Comparison of ENCODE assay signal across 25 cellular contexts in the genomic region with DNA sequence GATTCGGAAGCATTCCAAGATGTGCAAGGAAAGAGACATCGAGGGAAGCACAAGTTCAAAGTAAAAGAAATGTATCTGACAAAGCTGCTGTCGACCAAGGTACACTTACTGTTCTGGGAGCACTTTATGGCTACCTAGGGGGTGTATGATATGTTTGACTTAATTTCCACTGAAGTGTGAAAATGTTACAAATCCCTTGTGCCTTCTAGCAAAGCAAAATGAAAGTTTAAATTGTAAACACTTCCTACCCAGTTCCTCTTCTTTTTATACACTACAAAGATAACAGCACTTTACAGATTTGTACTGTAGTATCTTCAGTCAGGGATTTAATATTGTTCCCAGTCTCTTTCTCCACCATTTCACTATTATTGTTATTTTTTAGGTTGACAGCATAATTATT.
"Had no signal": no experiment of that assay in that cellular context is flagged by ENCODE, and none has a peak within 500 bp of the region (broad histone marks: within the 10 kb centered on the region; RNA-seq: fewer than 3 reads in every experiment).

No MANE protein-coding gene starts in this region.

- H3K9me3 Mint-ChIP-seq: activated T-cell treated with anti-CD3 and anti-CD28 coated beads, Interleukin-2, amount 50 U/mL, for 4 hours; activated T-helper 2 cell treated with anti-CD3 and anti-CD28 coated beads, Interferon-gamma antibody, Interleukin-2, Interleukin-4, amounts not matched to agents 10 μg/mL and 5 μg/mL and 100 μg/mL, durations not matched to agents 14 hours and 24 hours and 36 hours; natural killer cell; stimulated activated naive CD8-positive, alpha-beta T cell treated with anti-CD3 and anti-CD28 coated beads, Interleukin-15, amount 100 ng/mL, for 72 hours; T-cell had no signal

- DNase-seq: activated CD4-positive, alpha-beta T cell treated with anti-CD3 and anti-CD28 coated beads for 1 hour; activated CD4-positive, alpha-beta T cell treated with anti-CD3 and anti-CD28 coated beads, Interleukin-2, amount 50 U/mL, for 1 hour; activated CD8-positive, alpha-beta memory T cell treated with anti-CD3 and anti-CD28 coated beads for 24 hours; activated CD8-positive, alpha-beta memory T cell treated with anti-CD3 and anti-CD28 coated beads, Interleukin-2, amount 50 U/mL, for 48 hours; activated naive CD4-positive, alpha-beta T cell; activated naive CD8-positive, alpha-beta T cell treated with anti-CD3 and anti-CD28 coated beads, Interleukin-2, amount 10 ng/mL, durations not matched to agents 7 days and 5 days; activated T-cell treated with anti-CD3 and anti-CD28 coated beads, Interleukin-2, amount 50 U/mL, for 4 hours; amniotic stem cell; heart left ventricle; kidney; left lung; natural killer cell; ovary; stimulated activated CD4-positive, alpha-beta T cell treated with anti-CD3 and anti-CD28 coated beads, Interleukin-4, amount 100 ng/mL, for 24 hours; stimulated activated naive CD8-positive, alpha-beta T cell treated with anti-CD3 and anti-CD28 coated beads, Interleukin-15, amount 100 ng/mL, for 72 hours; T-cell; tibial artery; WERI-Rb-1 had no signal

- H3K4me3 Mint-ChIP-seq: activated naive CD8-positive, alpha-beta T cell treated with anti-CD3 and anti-CD28 coated beads, Interleukin-2, amount 10 ng/mL, durations not matched to agents 7 days and 5 days; activated T-cell treated with anti-CD3 and anti-CD28 coated beads, Interleukin-2, amount 50 U/mL, for 4 hours; natural killer cell; stimulated activated naive CD8-positive, alpha-beta T cell treated with anti-CD3 and anti-CD28 coated beads, Interleukin-15, amount 100 ng/mL, for 72 hours; T-cell had no signal

- H3K27me3 ChIP-seq: gastroesophageal sphincter, heart left ventricle, left lung, ovary, tibial artery had no signal

- ATAC-seq: activated T-cell treated with anti-CD3 and anti-CD28 coated beads, Interleukin-2, amount 50 U/mL, for 4 hours; gastroesophageal sphincter; heart left ventricle; left lung; natural killer cell; stimulated activated naive CD8-positive, alpha-beta T cell treated with anti-CD3 and anti-CD28 coated beads, Interleukin-15, amount 100 ng/mL, for 72 hours; T-cell had no signal

- FAIRE-seq: bronchial epithelial cell, kidney, TTC549 had no signal

- H3K36me3 ChIP-seq: ovary, prostate gland, WERI-Rb-1 had no signal

- H3K27ac ChIP-seq: epithelial cell of prostate, gastroesophageal sphincter, heart left ventricle, ovary, prostate gland, tibial artery, WERI-Rb-1 had no signal

- H3K4me1 Mint-ChIP-seq: stimulated activated naive CD8-positive, alpha-beta T cell treated with anti-CD3 and anti-CD28 coated beads, Interleukin-15, amount 100 ng/mL, for 72 hours had no signal

- H3K4me3 ChIP-seq: gastroesophageal sphincter, heart left ventricle, left lung, lung, ovary, prostate gland, tibial artery had no signal

- H3K27ac Mint-ChIP-seq: activated naive CD8-positive, alpha-beta T cell treated with anti-CD3 and anti-CD28 coated beads, Interleukin-2, amount 10 ng/mL, durations not matched to agents 7 days and 5 days; activated T-helper 2 cell treated with anti-CD3 and anti-CD28 coated beads, Interferon-gamma antibody, Interleukin-2, Interleukin-4, amounts not matched to agents 10 μg/mL and 5 μg/mL and 100 μg/mL, durations not matched to agents 14 hours and 24 hours and 36 hours; natural killer cell; stimulated activated naive CD8-positive, alpha-beta T cell treated with anti-CD3 and anti-CD28 coated beads, Interleukin-15, amount 100 ng/mL, for 72 hours had no signal

- H3K9me3 ChIP-seq: gastroesophageal sphincter, heart left ventricle, left lung, ovary, prostate gland, tibial artery had no signal

- H3K4me1 ChIP-seq: gastroesophageal sphincter, prostate gland, tibial artery had no signal

- H3K27me3 Mint-ChIP-seq: activated naive CD8-positive, alpha-beta T cell treated with anti-CD3 and anti-CD28 coated beads, Interleukin-2, amount 10 ng/mL, durations not matched to agents 7 days and 5 days; stimulated activated naive CD8-positive, alpha-beta T cell treated with anti-CD3 and anti-CD28 coated beads, Interleukin-15, amount 100 ng/mL, for 72 hours; T-cell had no signal
